Comparison of ENCODE assay signal across 15 cellular contexts in genomic region chr2:69524799-69525198, GRCh38.
DNase-seq lines count a peak whose midpoint lies in the region; ATAC-seq and TF ChIP-seq lines count a peak whose summit lies in the region.
"Had no signal": no experiment of that assay in that cellular context is flagged by ENCODE, and none has a peak within 500 bp of the region (broad histone marks: within the 10 kb centered on the region; RNA-seq: fewer than 3 reads in every experiment).

No MANE protein-coding gene starts in this region.

- H3K4me3 Mint-ChIP-seq in WTC11, result no peak overlapping the region

- intact Hi-C loops in testis (cut with DNase I; ENCODE audit: low total_unique reads), result no loop called here

- POLR2A ChIA-PET in WTC11 (lab: Charles Lee), result interaction anchor here (0.6 to 0.8 kb wide), 2 partner anchors 87 to 384 kb away, joined by 3 read pairs; partner anchors contain the start of gene NFU1

- no peak overlapping the region for H3K4me2 ChIP-seq in smooth muscle cell

- H3K9me3 Mint-ChIP-seq in activated naive CD4-positive, alpha-beta T cell treated with anti-CD3 and anti-CD28 coated beads, Interleukin-2, amount 50 U/mL, for 72 hours, result no peaks in the 10 kb centered on the region
- no peaks in the 10 kb centered on the region for H3K9me3 Mint-ChIP-seq in WTC11

- peaks cover 10 to 31% of the 10 kb centered on the region in 2 donors for H3K36me3 Mint-ChIP-seq in activated naive CD4-positive, alpha-beta T cell treated with anti-CD3 and anti-CD28 coated beads, Interleukin-2, amount 50 U/mL, for 72 hours
- H3K36me3 Mint-ChIP-seq in WTC11, result peaks cover 18% of the 10 kb centered on the region

- no peak for DNase-seq in activated naive CD4-positive, alpha-beta T cell treated with anti-CD3 and anti-CD28 coated beads, Interleukin-2, amount 50 U/mL, for 72 hours (ENCODE audit: low spot score in 2 of 2)
- DNase-seq in activated naive CD4-positive, alpha-beta T cell (lab: John Stamatoyannopoulos, UW), result no peak
- no peak for DNase-seq in WTC11 (ENCODE audit: low spot score)
- no peak for DNase-seq in epithelial cell of prostate (ENCODE audit: low read depth, low spot score)
- no peak for DNase-seq in smooth muscle cell (lab: John Stamatoyannopoulos, UW; ENCODE audit: unreplicated experiment)
- no peak for DNase-seq in testis
- DNase-seq: C1 segment of cervical spinal cord, DMS53, KG1, NCI-H1048, NCI-H1694 treated with DMSO at 0.1 percent for 48 hours, NCI-H446 treated with DMSO at 0.1 percent for 48 hours, SJCRH30 had no signal

- H3K4me1 Mint-ChIP-seq in WTC11, result peaks cover 15% of the 10 kb centered on the region

- ATAC-seq in activated naive CD4-positive, alpha-beta T cell treated with anti-CD3 and anti-CD28 coated beads, Interleukin-2, amount 50 U/mL, for 72 hours, result no peak
- ATAC-seq in WTC11 (peak; percentile 58), GM19463 (IDR thresholded peaks at IDR 0.05; ENCODE audit: unreplicated experiment) (no peak), gastroesophageal sphincter (no peak)

- H3K4me1 ChIP-seq in smooth muscle cell (ENCODE audit: low read depth) (no peaks in the 10 kb centered on the region), testis (no peaks in the 10 kb centered on the region), gastroesophageal sphincter (no peaks in the 10 kb centered on the region)
- H3K4me1 ChIP-seq: SJCRH30 had no signal

- 92% methylated on average over 1 of the region's 1 CpG for WGBS in smooth muscle cell (ENCODE audit: low lambda C conversion rate)
- 85 to 88% methylated on average over 1 of the region's 1 CpG for WGBS in testis, 2 donors
- 85 to 100% methylated on average over 1 of the region's 1 CpG for WGBS in gastroesophageal sphincter (ENCODE audit: low coverage in 1 of 2), 2 donors

- H3K27ac Mint-ChIP-seq in activated naive CD4-positive, alpha-beta T cell treated with anti-CD3 and anti-CD28 coated beads, Interleukin-2, amount 50 U/mL, for 72 hours, result peak overlapping the region; percentile 15 to 61
- H3K27ac Mint-ChIP-seq in WTC11, result peak overlapping the region; percentile 78

- peaks cover 5% of the 10 kb centered on the region for H3K36me3 ChIP-seq in smooth muscle cell (ENCODE audit: low read depth)
- H3K36me3 ChIP-seq in testis (ENCODE audit: low read depth, missing control alignments), result no peaks in the 10 kb centered on the region
- peaks cover 0 to 97% of the 10 kb centered on the region in 2 donors for H3K36me3 ChIP-seq in gastroesophageal sphincter

- peak overlapping the region; percentile 4 for H3K27ac ChIP-seq in epithelial cell of prostate
- H3K27ac ChIP-seq in smooth muscle cell (ENCODE audit: low read depth), result peak overlapping the region; percentile 19
- H3K27ac ChIP-seq in testis, result no peak overlapping the region
- H3K27ac ChIP-seq in gastroesophageal sphincter, result no peak overlapping the region
- H3K27ac ChIP-seq: SJCRH30 had no signal

- no peaks in the 10 kb centered on the region for H3K27me3 Mint-ChIP-seq in WTC11 (ENCODE audit: low read depth)

- H2AFZ ChIP-seq in smooth muscle cell (ENCODE audit: low read depth), result no peak overlapping the region

- no peaks in the 10 kb centered on the region for H4K20me1 ChIP-seq in smooth muscle cell (ENCODE audit: low read depth)

- H3K9me3 ChIP-seq in smooth muscle cell (replicated peaks; ENCODE audit: low read depth), result no peaks in the 10 kb centered on the region
- no peaks in the 10 kb centered on the region for H3K9me3 ChIP-seq in testis
- no peaks in the 10 kb centered on the region for H3K9me3 ChIP-seq in gastroesophageal sphincter

- H3K4me3 ChIP-seq in smooth muscle cell, result no peak overlapping the region
- H3K4me3 ChIP-seq in testis, result no peak overlapping the region
- H3K4me3 ChIP-seq in gastroesophageal sphincter, result no peak overlapping the region
- H3K4me3 ChIP-seq: SJCRH30 had no signal

- no peak for TF ChIP-seq CTCF in WTC11 (IDR thresholded peaks at IDR 0.05)
- TF ChIP-seq CTCF in smooth muscle cell (IDR thresholded peaks at IDR 0.05; ENCODE audit: borderline replicate concordance, insufficient read depth, poor library complexity, severe bottlenecking), result no peak
- TF ChIP-seq CTCF in testis (IDR thresholded peaks at IDR 0.05), result no peak
- no peak for TF ChIP-seq CTCF in gastroesophageal sphincter (IDR thresholded peaks at IDR 0.05)

- H3K27me3 ChIP-seq in smooth muscle cell (ENCODE audit: low read depth), result no peaks in the 10 kb centered on the region
- no peaks in the 10 kb centered on the region for H3K27me3 ChIP-seq in testis
- no peaks in the 10 kb centered on the region for H3K27me3 ChIP-seq in gastroesophageal sphincter
- H3K27me3 ChIP-seq: SJCRH30 had no signal

- H3F3A ChIP-seq in smooth muscle cell (ENCODE audit: low read depth), result no peaks in the 10 kb centered on the region

- no peak for TF ChIP-seq EP300 in gastroesophageal sphincter (IDR thresholded peaks at IDR 0.05)

- no peaks in the 10 kb centered on the region for H3K79me2 ChIP-seq in smooth muscle cell (ENCODE audit: low read depth)

- TF ChIP-seq POLR2A in testis (IDR thresholded peaks at IDR 0.05) (no peak), gastroesophageal sphincter (IDR thresholded peaks at IDR 0.05) (no peak)

- H3K9ac ChIP-seq in smooth muscle cell (ENCODE audit: low read depth), result no peak overlapping the region

- CTCF ChIA-PET in WTC11 (lab: Charles Lee), result interaction anchor here (0.6 to 4.0 kb wide), 3 partner anchors 87 to 200 kb away, joined by 3 to 12 read pairs (median 4); partner anchors contain the start of gene NFU1

TF ChIP-seq in WTC11, 78 proteins besides CTCF, POLR2A, EP300 and RAD21 (continues in another document):
- TF ChIP-seq ZSCAN18 (CRISPR knock-in tag; IDR thresholded peaks at IDR 0.05), result no peak
- TF ChIP-seq ATF1 (CRISPR knock-in tag; IDR thresholded peaks at IDR 0.05), result no peak
- TF ChIP-seq TP53 (CRISPR knock-in tag; IDR thresholded peaks at IDR 0.05), result no peak
- TF ChIP-seq ATF6 (CRISPR knock-in tag; IDR thresholded peaks at IDR 0.05), result no peak
- no peak for TF ChIP-seq ZNF423 (CRISPR knock-in tag; IDR thresholded peaks at IDR 0.05)
- TF ChIP-seq SP1 (CRISPR knock-in tag; conservative IDR thresholded peaks at IDR 0.05), result no peak
- TF ChIP-seq TEAD1 (CRISPR knock-in tag; IDR thresholded peaks at IDR 0.05), result no peak
- TF ChIP-seq CDX4 (CRISPR knock-in tag; IDR thresholded peaks at IDR 0.05; ENCODE audit: borderline replicate concordance), result no peak
- no peak for TF ChIP-seq ERG (CRISPR knock-in tag; IDR thresholded peaks at IDR 0.05)
- no peak for TF ChIP-seq ETV6 (CRISPR knock-in tag; IDR thresholded peaks at IDR 0.05)

Comparison
In these comparisons a context has a peak if more than half of its experiments do, and no peak if none do; other contexts are left out.
1. H3K27ac ChIP-seq: peak in epithelial cell of prostate (single experiment) and smooth muscle cell (single experiment); none in testis (0 of 2) and gastroesophageal sphincter (0 of 4).